Comparison of ENCODE assay signal across 33 cellular contexts in the genomic region with DNA sequence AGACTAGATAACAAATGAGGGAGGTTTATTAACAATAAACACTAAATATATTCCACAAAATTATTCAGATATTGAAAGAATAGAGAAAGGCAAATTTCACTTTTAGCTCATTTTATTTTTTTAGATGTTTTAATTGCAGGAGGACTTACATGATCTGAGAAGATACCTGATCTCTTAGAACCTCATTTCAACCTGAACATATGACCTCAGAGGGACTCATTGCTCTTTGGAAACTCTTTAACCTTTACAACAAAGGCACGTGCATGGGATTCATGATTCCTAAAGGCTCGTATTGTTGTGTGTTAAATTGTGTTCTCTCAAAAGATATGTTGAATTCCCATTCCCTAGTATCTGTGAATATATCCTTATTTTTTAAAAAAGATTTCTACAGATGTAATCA. TPM values are rescaled to one million over a fixed set of nuclear protein-coding genes. Genes with fewer than 3 reads are reported as not detected.
A peak's percentile ranks its signal among the peaks of the same experiment; 100 is the strongest.
DNase-seq lines count a peak whose midpoint lies in the region; ATAC-seq, FAIRE-seq and TF ChIP-seq lines count a peak whose summit lies in the region.
"Had no signal": no experiment of that assay in that cellular context is flagged by ENCODE, and none has a peak within 500 bp of the region (broad histone marks: within the 10 kb centered on the region; RNA-seq: fewer than 3 reads in every experiment).

No MANE protein-coding gene starts in this region.

- no peak for ATAC-seq in stimulated activated naive CD8-positive, alpha-beta T cell treated with anti-CD3 and anti-CD28 coated beads, Interleukin-15, Interleukin-2, amounts not matched to agents 100 U/mL and 50 U/mL, for 24 hours
- no peak for ATAC-seq in GM12878
- ATAC-seq: HCT116, PC-3, Right ventricle myocardium inferior, upper lobe of right lung had no signal

- no TSS peak for BruUV-seq in GM12878 (replicated peaks; lab: Mats Ljungman, UMichigan)

- H3K79me2 ChIP-seq in OCI-LY3 (ENCODE audit: low read length) (no peaks in the 10 kb centered on the region), GM12878 (ENCODE audit: control insufficient read depth, insufficient read depth, low read length) (no peaks in the 10 kb centered on the region)

- SMC1A ChIA-PET in GM12878 (lab: Charles Lee; ENCODE audit: uncharacterized antibody, unreplicated experiment): interaction anchor here (0.6 to 1.0 kb wide), 5 partner anchors 10 to 293 kb away, joined by 3 to 5 read pairs (median 3); no protein-coding TSS in a partner anchor

- RAD21 ChIA-PET in GM12878 (lab: Charles Lee; ENCODE audit: unreplicated experiment): interaction anchor here (1.4 kb wide), 1 partner anchor 19 kb away, joined by 3 read pairs; no protein-coding TSS in a partner anchor

- in situ Hi-C loops in GM12878 (cut with MboI): no loop called here

- H3K4me3 Mint-ChIP-seq in stimulated activated naive CD8-positive, alpha-beta T cell treated with anti-CD3 and anti-CD28 coated beads, Interleukin-15, Interleukin-2, amounts not matched to agents 100 ng/mL and 50 ng/mL, for 24 hours: no peak overlapping the region
- H3K4me3 Mint-ChIP-seq: nephron had no signal

- no peak for TF ChIP-seq EP300 in GM12878 (IDR thresholded peaks at IDR 0.05; ENCODE audit: borderline replicate concordance in 1 of 2, control insufficient read depth in 1 of 2, low read depth in 2 of 2, low read length in 2 of 2)

- peak overlapping the region; percentile 69 for H3K27ac Mint-ChIP-seq in stimulated activated naive CD8-positive, alpha-beta T cell treated with anti-CD3 and anti-CD28 coated beads, Interleukin-15, Interleukin-2, amounts not matched to agents 100 ng/mL and 50 ng/mL, for 24 hours
- H3K27ac Mint-ChIP-seq: nephron had no signal

- H3K4me3 ChIP-seq in OCI-LY3 (ENCODE audit: low read length) (peak overlapping the region; percentile 44; the same call in 1 of the 2 replicates), GM12878 (no peak overlapping the region)
- H3K4me3 ChIP-seq: BLaER1 treated with 17β-estradiol and CSF1 and Interleukin-3, amounts not matched to agents 10 nM and 100 nM; right atrium auricular region; suprapubic skin; upper lobe of right lung had no signal

- H3K4me2 ChIP-seq in OCI-LY3 (ENCODE audit: low read length): peak overlapping the region; percentile 76
- peak overlapping the region; percentile 17; the same call in 1 of the 2 replicates for H3K4me2 ChIP-seq in GM12878 (ENCODE audit: control insufficient read depth, insufficient read depth)

- no peak for TF ChIP-seq POLR2A in GM12878 (IDR thresholded peaks at IDR 0.05; ENCODE audit: low read depth, low read length)

- no peaks in the 10 kb centered on the region for H3K9me3 Mint-ChIP-seq in stimulated activated naive CD8-positive, alpha-beta T cell treated with anti-CD3 and anti-CD28 coated beads, Interleukin-15, Interleukin-2, amounts not matched to agents 100 ng/mL and 50 ng/mL, for 24 hours
- H3K9me3 Mint-ChIP-seq: nephron had no signal

- intact Hi-C loops in GM12878 (cut with micrococcal nuclease; ENCODE audit: unreplicated experiment): no loop called here

- H3K9me3 ChIP-seq in OCI-LY3 (ENCODE audit: insufficient read depth, low read length) (no peaks in the 10 kb centered on the region), GM12878 (replicated peaks; ENCODE audit: control insufficient read depth, insufficient read depth, low read length) (no peaks in the 10 kb centered on the region)
- H3K9me3 ChIP-seq: Caco-2, right atrium auricular region, suprapubic skin, upper lobe of right lung had no signal

- peaks cover 32% of the 10 kb centered on the region for H3K4me1 Mint-ChIP-seq in stimulated activated naive CD8-positive, alpha-beta T cell treated with anti-CD3 and anti-CD28 coated beads, Interleukin-15, Interleukin-2, amounts not matched to agents 100 ng/mL and 50 ng/mL, for 24 hours (ENCODE audit: low read depth)
- H3K4me1 Mint-ChIP-seq: nephron had no signal

- H3K9ac ChIP-seq in OCI-LY3 (ENCODE audit: low read length): no peak overlapping the region
- H3K9ac ChIP-seq in GM12878 (ENCODE audit: control insufficient read depth, insufficient read depth, low read length): no peak overlapping the region
- H3K9ac ChIP-seq: BLaER1 treated with 17β-estradiol and CSF1 and Interleukin-3, amounts not matched to agents 10 nM and 100 nM had no signal

- H4K20me1 ChIP-seq in OCI-LY3 (ENCODE audit: insufficient read depth, low read length) (no peaks in the 10 kb centered on the region), GM12878 (ENCODE audit: control insufficient read depth, insufficient read depth) (no peaks in the 10 kb centered on the region)
- H4K20me1 ChIP-seq: BLaER1 treated with 17β-estradiol and CSF1 and Interleukin-3, amounts not matched to agents 10 nM and 100 nM had no signal

- H3K36me3 ChIP-seq in OCI-LY3 (replicated peaks; ENCODE audit: low read depth, low read length) (no peaks in the 10 kb centered on the region), GM12878 (ENCODE audit: control insufficient read depth in 2 of 2, insufficient read depth in 2 of 2, low read length in 1 of 2) (no peaks in the 10 kb centered on the region)
- H3K36me3 ChIP-seq: BLaER1 treated with 17β-estradiol and CSF1 and Interleukin-3, amounts not matched to agents 10 nM and 100 nM; right atrium auricular region; suprapubic skin; upper lobe of right lung had no signal

- TF ChIP-seq CTCF in OCI-LY3 (IDR thresholded peaks at IDR 0.05; ENCODE audit: low read depth, low read length) (no peak), GM12878 (IDR thresholded peaks at IDR 0.05 in 2 of 3, conservative IDR thresholded peaks at IDR 0.05 in 1 of 3; ENCODE audit: control insufficient read depth in 2 of 3, extremely low read depth in 1 of 3, insufficient read depth in 1 of 3, low read depth in 3 of 3, low read length in 3 of 3) (no peak)

- no peaks in the 10 kb centered on the region for H3K36me3 Mint-ChIP-seq in stimulated activated naive CD8-positive, alpha-beta T cell treated with anti-CD3 and anti-CD28 coated beads, Interleukin-15, Interleukin-2, amounts not matched to agents 100 ng/mL and 50 ng/mL, for 24 hours (ENCODE audit: low read depth)

- DNase-seq in stimulated activated naive CD8-positive, alpha-beta T cell treated with anti-CD3 and anti-CD28 coated beads, Interleukin-15, Interleukin-2, amounts not matched to agents 100 U/mL and 50 U/mL, for 24 hours: no peak
- no peak for DNase-seq in GM12878 (ENCODE audit: low read depth, low spot score)
- DNase-seq in NCI-H524 treated with DMSO at 0.1 percent for 48 hours (lab: John Stamatoyannopoulos, UW): no peak
- no peak for DNase-seq in NCI-H69 (lab: John Stamatoyannopoulos, UW)
- DNase-seq in NCI-H82 (lab: John Stamatoyannopoulos, UW): no peak
- DNase-seq in GM03348 (ENCODE audit: low spot score): no peak
- DNase-seq: activated CD4-positive, alpha-beta T cell treated with anti-CD3 and anti-CD28 coated beads, Interleukin-2, amount 50 U/mL, for 1 hour; activated CD8-positive, alpha-beta memory T cell treated with anti-CD3 and anti-CD28 coated beads, Interleukin-2, amount 50 U/mL, for 48 hours; activated naive CD4-positive, alpha-beta T cell; anterior cingulate cortex; Caco-2; DMS79; effector CD4-positive, alpha-beta T cell; erythroblast; KBM-7; midbrain; NCI-H1436; PC-3; stimulated activated CD4-positive, alpha-beta T cell treated with anti-CD3 and anti-CD28 coated beads, Interleukin-2, amount 100 ng/mL, for 48 hours; T-helper 9 cell; upper lobe of right lung had no signal

- H3K27ac ChIP-seq in OCI-LY3 (ENCODE audit: low read length): peak overlapping the region; percentile 72
- no peak overlapping the region for H3K27ac ChIP-seq in GM12878 (ENCODE audit: control insufficient read depth, insufficient read depth)
- H3K27ac ChIP-seq: right atrium auricular region, suprapubic skin, upper lobe of right lung, VCaP had no signal

- H2AFZ ChIP-seq in OCI-LY3 (ENCODE audit: low read depth, low read length) (peak overlapping the region; percentile 88), GM12878 (ENCODE audit: control insufficient read depth, low read depth, low read length) (peak overlapping the region; percentile 73)

- CTCF ChIA-PET in GM12878 (lab: Yijun Ruan, JAX): interaction anchor here (0.9 to 1.0 kb wide), 2 partner anchors 10 to 45 kb away, joined by 3 to 5 read pairs; no protein-coding TSS in a partner anchor

- TF ChIP-seq RAD21 in GM12878 (IDR thresholded peaks at IDR 0.05; ENCODE audit: insufficient read depth, low read depth, low read length): no peak

- H3K27me3 Mint-ChIP-seq in stimulated activated naive CD8-positive, alpha-beta T cell treated with anti-CD3 and anti-CD28 coated beads, Interleukin-15, Interleukin-2, amounts not matched to agents 100 ng/mL and 50 ng/mL, for 24 hours: no peaks in the 10 kb centered on the region

- H3K27me3 ChIP-seq in OCI-LY3 (ENCODE audit: low read depth, low read length) (no peaks in the 10 kb centered on the region), GM12878 (replicated peaks in 1 of 2; ENCODE audit: control insufficient read depth in 2 of 2, insufficient read depth in 2 of 2, low read length in 1 of 2) (no peaks in the 10 kb centered on the region)
- H3K27me3 ChIP-seq: BLaER1 treated with 17β-estradiol and CSF1 and Interleukin-3, amounts not matched to agents 10 nM and 100 nM; right atrium auricular region; suprapubic skin; upper lobe of right lung had no signal

- 93% methylated on average over 2 of the region's 2 CpGs for WGBS in GM12878 (ENCODE audit: insufficient coverage, insufficient replicate concordance, low lambda C conversion rate, missing lambda C conversion rate)

- POLR2A ChIA-PET in GM12878 (lab: Charles Lee): no interaction called here

- FAIRE-seq in GM12878 (lab: Jason Lieb, UNC): no peak
- FAIRE-seq: bronchial epithelial cell, colon had no signal

- H3K4me1 ChIP-seq in OCI-LY3 (ENCODE audit: low read length) (peaks cover 33% of the 10 kb centered on the region), GM12878 (ENCODE audit: control insufficient read depth, insufficient read depth, low read length) (peaks cover 10% of the 10 kb centered on the region)
- H3K4me1 ChIP-seq: Caco-2, right atrium auricular region, suprapubic skin, upper lobe of right lung had no signal

RNA-seq across cellular contexts. Expression of gene ITGA4, which starts 35.7 kb away (rescaled TPM):
- total RNA-seq in GM12878 (2013; cell fraction: nucleolus; rRNA removed): 729 TPM in 2 replicates
- total RNA-seq in GM12878 (2014; rRNA removed) (76.2 and 83.9 TPM in 2 replicates), GM12878 (2014; rRNA removed; fragmentation: Illumina TruSeq; extraction: Trizol) (79.5 and 84.7 TPM in 2 replicates), GM12878 (2021) (75.0 and 87.9 TPM in 2 replicates)
- polyA plus RNA-seq in GM12878 (2011; ENCODE audit: low read depth): 43.3 TPM
- polyA plus RNA-seq in GM12878 (2011; rRNA removed) (25.0 and 34.6 TPM in 2 replicates), GM12878 (2014; fragmentation: Illumina TruSeq; extraction: Trizol) (55.6 and 72.1 TPM in 2 replicates), GM12878 (2014; fragmentation: Nextera tagmentation; extraction: Ambion mirVana) (10 to 100 TPM; 12.4 to 16.2 TPM), GM12878 (2014; rRNA removed) (36.4 and 46.6 TPM in 2 replicates), GM12878 (2016; fragmentation: Nextera tagmentation; extraction: Ambion mirVana) (10 to 100 TPM; 71.4 to 79.3 TPM)
- 7.1 and 9.2 TPM in 2 replicates for polyA plus RNA-seq in GM12878 (2011; cell fraction: cytosol; rRNA removed)
- 36.0 and 42.5 TPM in 2 replicates for polyA plus RNA-seq in GM12878 (2011; cell fraction: nucleus; rRNA removed)
- 65.1 and 66.2 TPM in 2 replicates for polyA plus RNA-seq in GM12878 (2012)
- polyA minus RNA-seq in GM12878 (2011; rRNA and poly(A)+ RNA removed): 37.7 and 40.0 TPM in 2 replicates
- polyA minus RNA-seq in GM12878 (2011; cell fraction: cytosol; rRNA and poly(A)+ RNA removed): 10.8 and 13.6 TPM in 2 replicates
- polyA minus RNA-seq in GM12878 (2011; cell fraction: nucleus; rRNA and poly(A)+ RNA removed): 99.4 and 174 TPM in 2 replicates
- total RNA-seq: Caco-2, HT-29 had no signal
